ENCODE assay signal across 19 cellular contexts in the genomic region with DNA sequence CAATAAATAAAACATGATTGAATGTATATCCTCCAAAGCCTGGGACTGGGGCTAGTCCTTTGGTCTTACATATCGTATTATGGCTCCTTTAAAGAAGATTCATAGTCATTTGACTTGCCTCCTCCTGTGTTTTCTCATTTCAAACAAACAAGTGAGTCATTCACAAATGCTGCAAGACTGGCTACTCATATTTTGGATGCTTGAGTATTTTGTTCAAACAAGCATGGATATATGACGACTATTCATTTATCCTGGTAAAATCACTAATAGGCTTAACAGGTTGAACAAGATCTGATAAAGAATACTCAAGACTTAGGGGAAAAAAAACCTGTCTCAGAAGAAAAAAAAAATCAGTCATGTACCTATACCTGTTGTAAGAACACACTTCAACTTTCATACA.
DNase-seq lines count a peak whose midpoint lies in the region; ATAC-seq, FAIRE-seq and TF ChIP-seq lines count a peak whose summit lies in the region.
"Had no signal": no experiment of that assay in that cellular context is flagged by ENCODE, and none has a peak within 500 bp of the region (broad histone marks: within the 10 kb centered on the region; RNA-seq: fewer than 3 reads in every experiment).

No MANE protein-coding gene starts in this region.

- H3K36me3 Mint-ChIP-seq in neural progenitor cell: no peaks in the 10 kb centered on the region
- no peaks in the 10 kb centered on the region for H3K36me3 Mint-ChIP-seq in Calu3 (ENCODE audit: insufficient read depth, unreplicated experiment)
- H3K36me3 Mint-ChIP-seq: immature natural killer cell had no signal

- H4K20me1 ChIP-seq in endothelial cell of umbilical vein (replicated peaks; ENCODE audit: control insufficient read depth, extremely low read depth, insufficient read depth, low read length) (peaks cover under 1% of the 10 kb centered on the region), neural progenitor cell (ENCODE audit: low read depth) (no peaks in the 10 kb centered on the region)

- H3K9ac ChIP-seq in endothelial cell of umbilical vein (replicated peaks; ENCODE audit: extremely low read depth, insufficient read depth, low read length): no peak overlapping the region
- no peak overlapping the region for H3K9ac ChIP-seq in neural progenitor cell

- H3K36me3 ChIP-seq in endothelial cell of umbilical vein (ENCODE audit: control insufficient read depth in 2 of 2, extremely low read depth in 1 of 2, insufficient read depth in 2 of 2, low read length in 2 of 2) (no peaks in the 10 kb centered on the region), left lung (no peaks in the 10 kb centered on the region), neural progenitor cell (no peaks in the 10 kb centered on the region)
- H3K36me3 ChIP-seq: transverse colon had no signal

- CTCF ChIA-PET in endothelial cell of umbilical vein (lab: Charles Lee) (no interaction called here), Calu3 (lab: Charles Lee) (no interaction called here)

- no peaks in the 10 kb centered on the region for H3K27me3 ChIP-seq in endothelial cell of umbilical vein (ENCODE audit: control insufficient read depth in 2 of 2, insufficient read depth in 2 of 2, low read length in 2 of 2)
- no peaks in the 10 kb centered on the region for H3K27me3 ChIP-seq in left lung
- H3K27me3 ChIP-seq in neural progenitor cell: no peaks in the 10 kb centered on the region
- H3K27me3 ChIP-seq: transverse colon had no signal

- H3K79me2 ChIP-seq in endothelial cell of umbilical vein (ENCODE audit: control insufficient read depth, insufficient read depth, low read length) (peaks cover 73% of the 10 kb centered on the region), neural progenitor cell (ENCODE audit: low read depth) (peaks cover 34% of the 10 kb centered on the region)

- H3K27ac ChIP-seq in endothelial cell of umbilical vein (ENCODE audit: insufficient read depth, low read depth, low read length) (no peak overlapping the region), left lung (no peak overlapping the region), neural progenitor cell (no peak overlapping the region)
- H3K27ac ChIP-seq: SK-N-MC, transverse colon had no signal

- dilution Hi-C loops in endothelial cell of umbilical vein (cut with MboI; ENCODE audit: extremely low pct_ligation_motif_present, low sequenced_read_pairs): no loop called here

- no peak for TF ChIP-seq CTCF in endothelial cell of umbilical vein (IDR thresholded peaks at IDR 0.05; ENCODE audit: extremely low read depth in 1 of 2, insufficient read depth in 1 of 2, low read depth in 1 of 2, low read length in 2 of 2)
- TF ChIP-seq CTCF in left lung (IDR thresholded peaks at IDR 0.05): no peak
- no peak for TF ChIP-seq CTCF in neural progenitor cell (IDR thresholded peaks at IDR 0.05)
- no peak for TF ChIP-seq CTCF in Calu3 (IDR thresholded peaks at IDR 0.05; ENCODE audit: unreplicated experiment)

- no peaks in the 10 kb centered on the region for H3K9me1 ChIP-seq in endothelial cell of umbilical vein (replicated peaks; ENCODE audit: control insufficient read depth, extremely low read depth, insufficient read depth, low read length)

- H3F3A ChIP-seq in neural progenitor cell (ENCODE audit: low read depth): no peaks in the 10 kb centered on the region

- POLR2A ChIA-PET in endothelial cell of umbilical vein (lab: Charles Lee): no interaction called here

- TF ChIP-seq POLR2A in endothelial cell of umbilical vein (IDR thresholded peaks at IDR 0.05; ENCODE audit: low read depth, low read length): no peak

- H3K27me3 Mint-ChIP-seq in neural progenitor cell (ENCODE audit: insufficient read depth, low read depth) (no peaks in the 10 kb centered on the region), Calu3 (ENCODE audit: unreplicated experiment) (no peaks in the 10 kb centered on the region)

- H3K4me3 Mint-ChIP-seq in neural progenitor cell: no peak overlapping the region
- H3K4me3 Mint-ChIP-seq in Calu3 (ENCODE audit: low read depth, unreplicated experiment): no peak overlapping the region
- H3K4me3 Mint-ChIP-seq: immature natural killer cell had no signal

- peak; percentile 61 for DNase-seq in DMS53 (lab: John Stamatoyannopoulos, UW)
- peak; percentile 39 for DNase-seq in M059J (ENCODE audit: low read depth)
- no peak for DNase-seq in endothelial cell of umbilical vein (ENCODE audit: low read depth, low spot score)
- no peak for DNase-seq in left lung
- no peak for DNase-seq in NCI-H1092 (lab: John Stamatoyannopoulos, UW)
- no peak for DNase-seq in OCI-M1 (lab: John Stamatoyannopoulos, UW)
- no peak for DNase-seq in neural progenitor cell (ENCODE audit: low spot score)
- no peak for DNase-seq in Calu3
- DNase-seq: activated CD4-positive, alpha-beta T cell treated with anti-CD3 and anti-CD28 coated beads, Interleukin-2, amount 50 U/mL, for 4 hours; amygdala; cortex of kidney; immature natural killer cell; midbrain; NCI-H1092 treated with DMSO at 0.1 percent for 48 hours; NK-92 treated with Interleukin-12 subunit alpha and Interleukin-12 subunit beta, amount 100 ng/mL, for 24 hours; transverse colon had no signal

- H2AFZ ChIP-seq in endothelial cell of umbilical vein (ENCODE audit: low read depth, low read length) (no peak overlapping the region), neural progenitor cell (replicated peaks) (no peak overlapping the region)

- H3K4me1 ChIP-seq in endothelial cell of umbilical vein (ENCODE audit: control insufficient read depth, extremely low read depth, insufficient read depth, low read length) (no peaks in the 10 kb centered on the region), left lung (no peaks in the 10 kb centered on the region), neural progenitor cell (no peaks in the 10 kb centered on the region)
- H3K4me1 ChIP-seq: transverse colon had no signal

- H3K4me1 Mint-ChIP-seq in neural progenitor cell (no peaks in the 10 kb centered on the region), Calu3 (ENCODE audit: low read depth, unreplicated experiment) (peaks cover 8% of the 10 kb centered on the region)
- H3K4me1 Mint-ChIP-seq: immature natural killer cell had no signal

- peak; percentile 19 for ATAC-seq in left lung

- H3K4me2 ChIP-seq in endothelial cell of umbilical vein (ENCODE audit: insufficient read depth, low read length) (no peak overlapping the region), neural progenitor cell (no peak overlapping the region)

- H3K4me3 ChIP-seq in endothelial cell of umbilical vein (replicated peaks in 1 of 3; ENCODE audit: insufficient read depth in 1 of 3, low read depth in 1 of 3, low read length in 3 of 3): no peak overlapping the region
- no peak overlapping the region for H3K4me3 ChIP-seq in left lung
- no peak overlapping the region for H3K4me3 ChIP-seq in neural progenitor cell
- H3K4me3 ChIP-seq: SK-N-MC, transverse colon had no signal

- BruUV-seq in endothelial cell of umbilical vein (replicated peaks; lab: Mats Ljungman, UMichigan): no TSS peak
- no TSS peak for BruUV-seq in Calu3 (replicated peaks; lab: Mats Ljungman, UMichigan)

- peak; percentile 31 for FAIRE-seq in endothelial cell of umbilical vein (lab: Jason Lieb, UNC)
- FAIRE-seq: GM18507 had no signal

- H3K9me3 Mint-ChIP-seq in neural progenitor cell (no peaks in the 10 kb centered on the region), Calu3 (ENCODE audit: low read depth, unreplicated experiment) (no peaks in the 10 kb centered on the region)
- H3K9me3 Mint-ChIP-seq: immature natural killer cell had no signal

- H3K27ac Mint-ChIP-seq in neural progenitor cell: no peak overlapping the region
- H3K27ac Mint-ChIP-seq in Calu3 (ENCODE audit: unreplicated experiment): no peak overlapping the region
- H3K27ac Mint-ChIP-seq: immature natural killer cell had no signal

- H3K9me3 ChIP-seq in endothelial cell of umbilical vein (replicated peaks; ENCODE audit: control insufficient read depth, insufficient read depth, low read length) (no peaks in the 10 kb centered on the region), left lung (no peaks in the 10 kb centered on the region), neural progenitor cell (ENCODE audit: low read depth) (no peaks in the 10 kb centered on the region)
- H3K9me3 ChIP-seq: Caco-2, transverse colon had no signal

- intact Hi-C loops in endothelial cell of umbilical vein (cut with micrococcal nuclease): no loop called here
- intact Hi-C loops in left lung (cut with DNase I): no loop called here
- intact Hi-C loops in Calu3 (cut with micrococcal nuclease; ENCODE audit: unreplicated experiment): no loop called here

TF ChIP-seq in endothelial cell of umbilical vein, 7 proteins besides CTCF, POLR2A, EP300 and RAD21:
- TF ChIP-seq MYC (IDR thresholded peaks at IDR 0.05; ENCODE audit: low read depth, low read length) (no peak), FOS (IDR thresholded peaks at IDR 0.05; ENCODE audit: borderline replicate concordance, insufficient read depth, low read length) (peak; percentile 17), EZH2 (IDR thresholded peaks at IDR 0.05; ENCODE audit: borderline replicate concordance, low read depth, low read length, severe bottlenecking) (no peak)
- TF ChIP-seq, protein P1, sequence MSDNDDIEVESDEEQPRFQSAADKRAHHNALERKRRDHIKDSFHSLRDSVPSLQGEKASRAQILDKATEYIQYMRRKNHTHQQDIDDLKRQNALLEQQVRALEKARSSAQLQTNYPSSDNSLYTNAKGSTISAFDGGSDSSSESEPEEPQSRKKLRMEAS (IDR thresholded peaks at IDR 0.05; ENCODE audit: insufficient read depth, insufficient read length): no peak
TF ChIP-seq in endothelial cell of umbilical vein: peak in this region for 1.

Comparison
In these comparisons a context has a peak if more than half of its experiments do, and no peak if none do; other contexts are left out.
1. DNase-seq: peak in DMS53 (single experiment) and M059J (single experiment); none in endothelial cell of umbilical vein (single experiment), left lung (0 of 2), NCI-H1092 (single experiment), OCI-M1 (single experiment), neural progenitor cell (single experiment) and Calu3 (single experiment).